In genomic region chr3:133897547-133897946, GRCh38 we compare ENCODE assay signal across 14 cellular contexts. TPM values are rescaled to one million over a fixed set of nuclear protein-coding genes. Genes with fewer than 3 reads are reported as not detected.
DNase-seq lines count a peak whose midpoint lies in the region; ATAC-seq and TF ChIP-seq lines count a peak whose summit lies in the region.
"Had no signal": no experiment of that assay in that cellular context is flagged by ENCODE, and none has a peak within 500 bp of the region (broad histone marks: within the 10 kb centered on the region; RNA-seq: fewer than 3 reads in every experiment).

No MANE protein-coding gene starts in this region.

- H3K36me3 Mint-ChIP-seq in WTC11 (no peaks in the 10 kb centered on the region), neural crest cell (ENCODE audit: low read depth) (no peaks in the 10 kb centered on the region), type B pancreatic cell (no peaks in the 10 kb centered on the region)
- H3K36me3 Mint-ChIP-seq: CD14-positive monocyte; CD8-positive, alpha-beta T cell had no signal

- H3K4me3 Mint-ChIP-seq in WTC11 (0 out of 2 replicates have a peak overlapping the region, but pooled peaks have one; percentile 89), neural crest cell (peak overlapping the region; percentile 89), type B pancreatic cell (peak overlapping the region; percentile 92)
- H3K4me3 Mint-ChIP-seq: HFFc6 had no signal

- H3K36me3 ChIP-seq in BE2C, result no peaks in the 10 kb centered on the region

- CTCF ChIA-PET in WTC11 (lab: Charles Lee), result interaction anchor here (3.2 kb wide), 1 partner anchor 13 kb away, joined by 14 read pairs; no protein-coding TSS in a partner anchor

- H3K27me3 Mint-ChIP-seq in WTC11 (ENCODE audit: low read depth) (peaks cover 47% of the 10 kb centered on the region), neural crest cell (ENCODE audit: low read depth) (peaks cover 82% of the 10 kb centered on the region), type B pancreatic cell (peaks cover 54% of the 10 kb centered on the region)

- no peak overlapping the region for H3K4me3 ChIP-seq in dorsolateral prefrontal cortex
- H3K4me3 ChIP-seq in BE2C (ENCODE audit: low read depth, low read length), result no peak overlapping the region

- H3K4me1 Mint-ChIP-seq in WTC11, result peaks cover 8% of the 10 kb centered on the region
- peaks cover 4% of the 10 kb centered on the region for H3K4me1 Mint-ChIP-seq in neural crest cell
- H3K4me1 Mint-ChIP-seq in type B pancreatic cell (ENCODE audit: unreplicated experiment), result no peaks in the 10 kb centered on the region

- peak overlapping the region in 50 of 59 donors; percentile 9 to 95 (median 84) for H3K27ac ChIP-seq in dorsolateral prefrontal cortex

- no peaks in the 10 kb centered on the region for H3K4me1 ChIP-seq in BE2C

- no peak for TF ChIP-seq CTCF in WTC11 (IDR thresholded peaks at IDR 0.05)
- TF ChIP-seq CTCF in dorsolateral prefrontal cortex (IDR thresholded peaks at IDR 0.05 in 54 of 56, conservative IDR thresholded peaks at IDR 0.05 in 2 of 56; ENCODE audit: low read depth in 1 of 56, partially characterized antibody in 56 of 56), result no peak
- TF ChIP-seq CTCF in neural crest cell (conservative IDR thresholded peaks at IDR 0.05), result no peak
- TF ChIP-seq CTCF in type B pancreatic cell (conservative IDR thresholded peaks at IDR 0.05), result no peak
- no peak for TF ChIP-seq CTCF in BE2C (IDR thresholded peaks at IDR 0.05; ENCODE audit: low read depth, low read length)

- intact Hi-C loops in dorsolateral prefrontal cortex (cut with DNase I), result no loop called here

- no peak for DNase-seq in WTC11 (ENCODE audit: low spot score)
- DNase-seq in dorsolateral prefrontal cortex, result no peak
- DNase-seq in neural crest cell (ENCODE audit: low read depth, low spot score), result no peak
- DNase-seq in type B pancreatic cell (ENCODE audit: extremely low spot score, unreplicated experiment), result no peak
- DNase-seq in BE2C, result no peak
- DNase-seq in NCI-H2081 treated with DMSO at 0.1 percent for 48 hours (lab: John Stamatoyannopoulos, UW), result no peak
- no peak for DNase-seq in GM03348 (ENCODE audit: low spot score)
- DNase-seq: CD8-positive, alpha-beta T cell; DMS53; GF-D8; HCEC 1CT; HFFc6 had no signal

- no peak for ATAC-seq in WTC11
- ATAC-seq: CD8-positive, alpha-beta T cell; HepG2 had no signal

- H3K27ac Mint-ChIP-seq in WTC11 (no peak overlapping the region), neural crest cell (ENCODE audit: unreplicated experiment) (no peak overlapping the region), type B pancreatic cell (no peak overlapping the region)
- H3K27ac Mint-ChIP-seq: CD14-positive monocyte; CD8-positive, alpha-beta T cell; HFFc6 had no signal

- no peaks in the 10 kb centered on the region for H3K9me3 Mint-ChIP-seq in WTC11
- H3K9me3 Mint-ChIP-seq in neural crest cell, result peaks cover under 1% of the 10 kb centered on the region
- H3K9me3 Mint-ChIP-seq in type B pancreatic cell, result peaks cover 4% of the 10 kb centered on the region
- H3K9me3 Mint-ChIP-seq: HFFc6 had no signal

- no peaks in the 10 kb centered on the region for H3K27me3 ChIP-seq in dorsolateral prefrontal cortex
- H3K27me3 ChIP-seq in BE2C, result peaks cover 27% of the 10 kb centered on the region

- POLR2A ChIA-PET in WTC11 (lab: Charles Lee), result interaction anchor here (1.2 kb wide), 1 partner anchor 77 kb away, joined by 5 read pairs; no protein-coding TSS in a partner anchor

- no peaks in the 10 kb centered on the region for H3K9me3 ChIP-seq in BE2C

TF ChIP-seq in WTC11, 78 proteins besides CTCF, POLR2A, EP300 and RAD21 (continues in another document):
- TF ChIP-seq, protein P1, sequence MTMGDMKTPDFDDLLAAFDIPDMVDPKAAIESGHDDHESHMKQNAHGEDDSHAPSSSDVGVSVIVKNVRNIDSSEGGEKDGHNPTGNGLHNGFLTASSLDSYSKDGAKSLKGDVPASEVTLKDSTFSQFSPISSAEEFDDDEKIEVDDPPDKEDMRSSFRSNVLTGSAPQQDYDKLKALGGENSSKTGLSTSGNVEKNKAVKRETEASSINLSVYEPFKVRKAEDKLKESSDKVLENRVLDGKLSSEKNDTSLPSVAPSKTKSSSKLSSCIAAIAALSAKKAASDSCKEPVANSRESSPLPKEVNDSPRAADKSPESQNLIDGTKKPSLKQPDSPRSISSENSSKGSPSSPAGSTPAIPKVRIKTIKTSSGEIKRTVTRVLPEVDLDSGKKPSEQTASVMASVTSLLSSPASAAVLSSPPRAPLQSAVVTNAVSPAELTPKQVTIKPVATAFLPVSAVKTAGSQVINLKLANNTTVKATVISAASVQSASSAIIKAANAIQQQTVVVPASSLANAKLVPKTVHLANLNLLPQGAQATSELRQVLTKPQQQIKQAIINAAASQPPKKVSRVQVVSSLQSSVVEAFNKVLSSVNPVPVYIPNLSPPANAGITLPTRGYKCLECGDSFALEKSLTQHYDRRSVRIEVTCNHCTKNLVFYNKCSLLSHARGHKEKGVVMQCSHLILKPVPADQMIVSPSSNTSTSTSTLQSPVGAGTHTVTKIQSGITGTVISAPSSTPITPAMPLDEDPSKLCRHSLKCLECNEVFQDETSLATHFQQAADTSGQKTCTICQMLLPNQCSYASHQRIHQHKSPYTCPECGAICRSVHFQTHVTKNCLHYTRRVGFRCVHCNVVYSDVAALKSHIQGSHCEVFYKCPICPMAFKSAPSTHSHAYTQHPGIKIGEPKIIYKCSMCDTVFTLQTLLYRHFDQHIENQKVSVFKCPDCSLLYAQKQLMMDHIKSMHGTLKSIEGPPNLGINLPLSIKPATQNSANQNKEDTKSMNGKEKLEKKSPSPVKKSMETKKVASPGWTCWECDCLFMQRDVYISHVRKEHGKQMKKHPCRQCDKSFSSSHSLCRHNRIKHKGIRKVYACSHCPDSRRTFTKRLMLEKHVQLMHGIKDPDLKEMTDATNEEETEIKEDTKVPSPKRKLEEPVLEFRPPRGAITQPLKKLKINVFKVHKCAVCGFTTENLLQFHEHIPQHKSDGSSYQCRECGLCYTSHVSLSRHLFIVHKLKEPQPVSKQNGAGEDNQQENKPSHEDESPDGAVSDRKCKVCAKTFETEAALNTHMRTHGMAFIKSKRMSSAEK (CRISPR knock-in tag; IDR thresholded peaks at IDR 0.05; ENCODE audit: borderline replicate concordance), result no peak
- TF ChIP-seq ZNF138 (CRISPR knock-in tag; conservative IDR thresholded peaks at IDR 0.05), result no peak
- TF ChIP-seq ZNF121 (CRISPR knock-in tag; IDR thresholded peaks at IDR 0.05), result no peak
- no peak for TF ChIP-seq PREB (CRISPR knock-in tag; IDR thresholded peaks at IDR 0.05; ENCODE audit: borderline replicate concordance)
- TF ChIP-seq, protein P2, sequence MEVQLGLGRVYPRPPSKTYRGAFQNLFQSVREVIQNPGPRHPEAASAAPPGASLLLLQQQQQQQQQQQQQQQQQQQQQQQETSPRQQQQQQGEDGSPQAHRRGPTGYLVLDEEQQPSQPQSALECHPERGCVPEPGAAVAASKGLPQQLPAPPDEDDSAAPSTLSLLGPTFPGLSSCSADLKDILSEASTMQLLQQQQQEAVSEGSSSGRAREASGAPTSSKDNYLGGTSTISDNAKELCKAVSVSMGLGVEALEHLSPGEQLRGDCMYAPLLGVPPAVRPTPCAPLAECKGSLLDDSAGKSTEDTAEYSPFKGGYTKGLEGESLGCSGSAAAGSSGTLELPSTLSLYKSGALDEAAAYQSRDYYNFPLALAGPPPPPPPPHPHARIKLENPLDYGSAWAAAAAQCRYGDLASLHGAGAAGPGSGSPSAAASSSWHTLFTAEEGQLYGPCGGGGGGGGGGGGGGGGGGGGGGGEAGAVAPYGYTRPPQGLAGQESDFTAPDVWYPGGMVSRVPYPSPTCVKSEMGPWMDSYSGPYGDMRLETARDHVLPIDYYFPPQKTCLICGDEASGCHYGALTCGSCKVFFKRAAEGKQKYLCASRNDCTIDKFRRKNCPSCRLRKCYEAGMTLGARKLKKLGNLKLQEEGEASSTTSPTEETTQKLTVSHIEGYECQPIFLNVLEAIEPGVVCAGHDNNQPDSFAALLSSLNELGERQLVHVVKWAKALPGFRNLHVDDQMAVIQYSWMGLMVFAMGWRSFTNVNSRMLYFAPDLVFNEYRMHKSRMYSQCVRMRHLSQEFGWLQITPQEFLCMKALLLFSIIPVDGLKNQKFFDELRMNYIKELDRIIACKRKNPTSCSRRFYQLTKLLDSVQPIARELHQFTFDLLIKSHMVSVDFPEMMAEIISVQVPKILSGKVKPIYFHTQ (CRISPR knock-in tag; IDR thresholded peaks at IDR 0.05), result no peak
- TF ChIP-seq ZNF396 (CRISPR knock-in tag; IDR thresholded peaks at IDR 0.05; ENCODE audit: borderline replicate concordance), result no peak
- TF ChIP-seq JUN (CRISPR knock-in tag; IDR thresholded peaks at IDR 0.05), result no peak
- no peak for TF ChIP-seq ZNF317 (CRISPR knock-in tag; IDR thresholded peaks at IDR 0.05; ENCODE audit: borderline replicate concordance, low read depth)
- no peak for TF ChIP-seq MLX (CRISPR knock-in tag; IDR thresholded peaks at IDR 0.05)

RNA-seq across cellular contexts. Expression of gene RAB6B, which starts 1.9 kb away (rescaled TPM):
- total RNA-seq in WTC11 (2021), result 14.9 to 21.0 TPM (median 18.0 TPM) in 3 replicates
- total RNA-seq in dorsolateral prefrontal cortex, result 100 to 1,000 TPM; 119 to 563 (median 431) TPM
- total RNA-seq in neural crest cell, result 15.5 and 18.1 TPM in 2 replicates
- 21.2 and 48.2 TPM in 2 replicates for total RNA-seq in type B pancreatic cell (ENCODE audit: low replicate concordance)
- polyA plus RNA-seq in BE2C (2012; ENCODE audit: insufficient read depth, insufficient read length, low read depth), result 4.9 TPM
- total RNA-seq: HepG2 had no signal
